Comparison of ENCODE assay signal across 9 cellular contexts in the genomic region with DNA sequence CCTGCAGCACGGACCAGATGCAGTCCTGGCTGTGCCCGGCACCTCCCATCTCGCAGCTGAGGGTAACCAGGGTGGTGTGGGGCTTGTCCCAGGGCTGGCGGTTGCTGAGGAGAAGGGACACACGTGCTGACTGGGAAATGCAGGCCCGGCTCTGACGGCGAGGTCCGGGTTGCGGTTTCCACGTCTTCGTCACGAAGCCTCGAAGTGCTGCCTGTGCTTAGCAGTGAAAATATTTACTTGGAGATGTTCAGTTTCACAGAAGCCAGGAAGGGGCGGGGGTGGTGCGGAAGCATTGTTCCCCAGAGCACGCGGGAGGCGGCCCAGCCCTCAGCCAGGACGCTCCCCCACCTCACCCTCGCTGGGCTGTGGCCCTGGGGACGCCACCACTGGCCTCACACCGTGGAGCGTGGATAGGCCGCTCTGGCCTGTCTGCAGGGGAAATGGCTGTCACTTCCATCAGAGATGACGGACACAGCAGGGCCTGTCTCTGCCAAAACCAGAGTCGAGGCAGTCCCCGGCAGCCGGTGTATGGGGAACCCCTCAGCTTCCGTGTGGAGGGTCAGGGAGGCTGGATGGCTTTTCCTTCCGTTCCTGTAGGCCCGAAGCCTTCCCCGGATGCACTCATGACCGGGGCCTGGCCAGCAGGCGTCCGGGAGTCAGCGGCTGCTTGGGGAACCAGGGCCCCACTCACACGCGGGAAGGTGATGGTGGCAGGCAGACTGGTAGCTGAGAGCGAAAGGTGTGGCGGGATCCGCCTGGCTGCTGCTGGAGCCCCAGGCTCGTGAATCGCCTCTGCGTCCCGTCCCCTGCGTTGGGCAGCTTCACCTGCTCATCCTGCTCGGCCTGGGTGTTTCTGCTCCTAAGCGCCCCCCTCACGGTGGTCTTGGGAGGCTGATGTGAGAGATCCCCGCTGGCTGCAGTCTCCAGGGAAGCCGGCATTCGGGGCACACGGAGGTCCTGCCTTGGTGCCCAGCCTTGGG. TPM values are rescaled to one million over a fixed set of nuclear protein-coding genes. Genes with fewer than 3 reads are reported as not detected.
DNase-seq lines count a peak whose midpoint lies in the region; ATAC-seq and TF ChIP-seq lines count a peak whose summit lies in the region.
"Had no signal": no experiment of that assay in that cellular context is flagged by ENCODE, and none has a peak within 500 bp of the region (broad histone marks: within the 10 kb centered on the region; RNA-seq: fewer than 3 reads in every experiment).

No MANE protein-coding gene starts in this region.

- in situ Hi-C loops in brain microvascular endothelial cell (cut with HindIII; ENCODE audit: low pct_ligation_motif_present, low sequenced_read_pairs), result no loop called here

- peak; percentile 59 for ATAC-seq in stimulated activated naive CD8-positive, alpha-beta T cell treated with anti-CD3 and anti-CD28 coated beads, Interleukin-15, Interleukin-2, amounts not matched to agents 100 U/mL and 50 U/mL, for 24 hours
- no peak for ATAC-seq in HG02588 (IDR thresholded peaks at IDR 0.05; ENCODE audit: unreplicated experiment)

- no peak for TF ChIP-seq CTCF in brain microvascular endothelial cell (IDR thresholded peaks at IDR 0.05; ENCODE audit: low read depth, low read length, missing control alignments)

- no peak overlapping the region for H3K4me3 ChIP-seq in brain microvascular endothelial cell (ENCODE audit: low read depth, low read length)

- H3K27ac ChIP-seq in brain microvascular endothelial cell, result peak overlapping the region; percentile 99
- H3K27ac ChIP-seq: KMS-11 had no signal

- H3K36me3 ChIP-seq in brain microvascular endothelial cell (replicated peaks), result no peaks in the 10 kb centered on the region

- DNase-seq in activated CD4-positive, CD25-positive, alpha-beta regulatory T cell (lab: John Stamatoyannopoulos, UW), result peak in 3 of 4 experiments; percentile 19 to 63 (median 53)
- DNase-seq in brain microvascular endothelial cell (peak; percentile 92), mucosa of gallbladder (ENCODE audit: low spot score) (peak; percentile 67), dedifferentiated amniotic fluid mesenchymal stem cell (ENCODE audit: extremely low spot score) (no peak), NCI-H1417 (lab: John Stamatoyannopoulos, UW) (no peak), NCI-H82 (lab: John Stamatoyannopoulos, UW) (no peak)
- peak; percentile 53 for DNase-seq in stimulated activated naive CD8-positive, alpha-beta T cell treated with anti-CD3 and anti-CD28 coated beads, Interleukin-15, Interleukin-2, amounts not matched to agents 100 U/mL and 50 U/mL, for 24 hours

- no peaks in the 10 kb centered on the region for H3K27me3 ChIP-seq in brain microvascular endothelial cell (replicated peaks)

RNA-seq across cellular contexts. Expression of a gene that starts 14.7 kb away (rescaled TPM):
- total RNA-seq in mucosa of gallbladder, result 42.7 TPM

Comparison
In these comparisons a context has a peak if more than half of its experiments do, and no peak if none do; other contexts are left out.
1. DNase-seq: peak in activated CD4-positive, CD25-positive, alpha-beta regulatory T cell (3 of 4), brain microvascular endothelial cell (single experiment), mucosa of gallbladder (single experiment) and stimulated activated naive CD8-positive, alpha-beta T cell treated with anti-CD3 and anti-CD28 coated beads, Interleukin-15, Interleukin-2, amounts not matched to agents 100 U/mL and 50 U/mL, for 24 hours (single experiment); none in dedifferentiated amniotic fluid mesenchymal stem cell (single experiment), NCI-H1417 (0 of 3) and NCI-H82 (single experiment).